In the genomic region with DNA sequence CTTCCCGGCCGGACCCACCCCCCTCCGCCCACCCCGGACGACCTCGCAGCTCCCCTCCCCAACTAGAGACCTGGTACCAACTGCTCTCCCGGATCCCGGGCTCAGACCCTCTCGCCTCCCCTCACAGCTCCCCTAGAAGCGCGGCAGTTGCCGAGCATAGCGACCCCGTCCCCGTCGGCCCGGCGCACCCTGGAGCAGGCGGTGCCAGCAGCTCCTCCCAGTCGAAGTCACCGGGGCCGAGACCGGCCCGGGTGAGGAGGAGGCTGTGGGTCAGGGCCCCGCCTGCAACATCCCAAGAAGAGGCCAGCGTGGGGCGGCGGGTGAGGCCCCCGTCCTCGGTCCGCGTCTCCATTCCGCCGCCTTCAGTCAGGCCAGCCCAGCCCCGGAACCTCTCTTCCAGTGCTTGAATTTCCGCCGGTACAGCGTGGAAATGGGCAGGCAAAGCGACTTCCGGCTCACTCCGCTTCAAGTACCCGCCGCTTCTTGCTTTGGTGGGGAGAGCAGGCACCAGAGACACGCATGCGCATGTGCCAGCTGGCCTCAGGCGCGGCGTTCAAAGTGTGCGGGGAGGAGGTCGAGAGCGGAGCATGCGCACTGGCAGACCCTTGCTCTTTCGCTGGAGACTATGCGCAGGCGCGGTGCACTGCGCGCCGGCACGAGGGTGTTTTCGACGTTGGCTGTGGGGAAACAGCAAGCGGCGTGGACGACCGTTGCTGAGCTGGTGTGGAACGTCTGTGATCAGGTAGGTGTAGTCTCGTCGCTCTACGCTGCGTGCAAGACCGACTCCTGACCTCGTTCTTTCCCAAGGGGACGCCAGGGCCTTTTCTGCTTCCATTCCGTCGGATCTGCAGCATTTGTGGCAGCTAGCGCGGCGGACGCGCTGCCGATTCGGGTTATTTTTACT, we compare ENCODE assay signal across 8 cellular contexts. TPM values are rescaled to one million over a fixed set of nuclear protein-coding genes. Genes with fewer than 3 reads are reported as not detected.
DNase-seq lines count a peak whose midpoint lies in the region; TF ChIP-seq lines count a peak whose summit lies in the region.

A gene with protein sequence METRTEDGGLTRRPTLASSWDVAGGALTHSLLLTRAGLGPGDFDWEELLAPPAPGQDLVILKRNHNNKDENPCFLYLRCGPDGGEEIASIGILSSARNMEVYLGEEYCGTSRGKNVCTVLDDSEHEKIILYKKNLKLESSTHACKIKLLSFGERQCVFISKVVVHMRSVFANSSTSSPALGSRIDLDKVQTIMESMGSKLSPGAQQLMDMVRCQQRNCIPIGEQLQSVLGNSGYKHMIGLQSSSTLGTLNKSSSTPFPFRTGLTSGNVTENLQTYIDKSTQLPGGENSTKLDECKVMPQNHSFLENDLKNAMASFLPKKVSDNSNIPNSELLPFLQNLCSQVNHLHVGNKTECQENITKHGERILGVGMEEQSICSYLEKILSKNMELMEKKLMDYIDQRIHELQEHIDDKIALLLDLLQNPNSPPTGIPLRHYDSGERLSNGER (minus strand): TSS at position 401 of the 904 bp plus-strand sequence. CDS start 49 bp downstream, at position 352.

- peaks cover 25% of the 10 kb centered on the region for H3K4me1 Mint-ChIP-seq in neural crest cell

- H3K4me3 ChIP-seq in HAP-1: peak within 1 kb of the TSS; percentile 89
- H3K4me3 ChIP-seq in MM.1S (ENCODE audit: low read length): peak within 1 kb of the TSS; percentile 87
- H3K4me3 ChIP-seq in foreskin fibroblast (ENCODE audit: low read depth in 1 of 2, low read length in 2 of 2): peak within 1 kb of the TSS; percentile 77 to 85
- H3K4me3 ChIP-seq in stomach smooth muscle (ENCODE audit: low read length in 2 of 2): peak within 1 kb of the TSS; percentile 80 to 85

- no peaks in the 10 kb centered on the region for H4K20me1 ChIP-seq in MM.1S (ENCODE audit: insufficient read depth, low read length)

- H3K4me2 ChIP-seq in MM.1S (ENCODE audit: low read depth, low read length): peak within 1 kb of the TSS; percentile 79

- peaks cover 7% of the 10 kb centered on the region for H3K9me3 Mint-ChIP-seq in neural crest cell

- H3K4me1 ChIP-seq in ES-I3 (ENCODE audit: insufficient read depth, low read length): no peaks in the 10 kb centered on the region
- H3K4me1 ChIP-seq in HAP-1: peaks cover 7% of the 10 kb centered on the region
- H3K4me1 ChIP-seq in MM.1S (ENCODE audit: low read length): peaks cover 6% of the 10 kb centered on the region
- H3K4me1 ChIP-seq in stomach smooth muscle (ENCODE audit: control insufficient read depth, insufficient read depth, low read length): peaks cover 11% of the 10 kb centered on the region

- H3K9me3 ChIP-seq in ES-I3 (ENCODE audit: control insufficient read depth, insufficient read depth, low read length) (peaks cover 3% of the 10 kb centered on the region; the same call in 1 of the 2 replicates), HAP-1 (no peaks in the 10 kb centered on the region), MM.1S (replicated peaks; ENCODE audit: insufficient read depth, low read length) (no peaks in the 10 kb centered on the region), stomach smooth muscle (ENCODE audit: control insufficient read depth in 2 of 2, low read length in 2 of 2) (no peaks in the 10 kb centered on the region)

- peaks cover 6% of the 10 kb centered on the region for H3K36me3 Mint-ChIP-seq in neural crest cell (ENCODE audit: low read depth)

- DNase-seq in HAP-1 (ENCODE audit: low spot score in 2 of 2): peak; percentile 95 to 97
- DNase-seq in MM.1S: peak; percentile 99
- peak; percentile 89 for DNase-seq in SIG-M5 (lab: John Stamatoyannopoulos, UW)
- peak; percentile 96 for DNase-seq in activated gamma-delta T cell treated with Interleukin-2 at 50 U/mL for 16 hours
- peak; percentile 98 to 99 for DNase-seq in foreskin fibroblast
- DNase-seq in neural crest cell (ENCODE audit: low read depth, low spot score): peak; percentile 95

- in situ Hi-C loops in HAP-1 (cut with MboI; ENCODE audit: low sequenced_read_pairs): no loop called here

- H3K36me3 ChIP-seq in ES-I3 (ENCODE audit: insufficient read depth, low read length) (no peaks in the 10 kb centered on the region; the same call in 1 of the 2 replicates), HAP-1 (replicated peaks) (peaks cover 11% of the 10 kb centered on the region; the same call in 1 of the 2 replicates), MM.1S (replicated peaks; ENCODE audit: insufficient read depth, low read length) (no peaks in the 10 kb centered on the region; the same call in 1 of the 2 replicates), stomach smooth muscle (ENCODE audit: control insufficient read depth in 2 of 2, insufficient read depth in 2 of 2, low read length in 2 of 2) (no peaks in the 10 kb centered on the region)

- no peaks in the 10 kb centered on the region for H3K79me2 ChIP-seq in MM.1S (ENCODE audit: low read length)

- H2AFZ ChIP-seq in MM.1S (ENCODE audit: low read length): peak within 1 kb of the TSS; percentile 97

- peak within 1 kb of the TSS; percentile 97 for H3K4me3 Mint-ChIP-seq in neural crest cell

- peaks cover 6% of the 10 kb centered on the region; the same call in 1 of the 2 replicates for H3F3A ChIP-seq in MM.1S (ENCODE audit: insufficient read depth, low read length)

- H3K27me3 ChIP-seq in HAP-1 (ENCODE audit: low read depth): no peaks in the 10 kb centered on the region
- peaks cover 13% of the 10 kb centered on the region; the same call in 1 of the 2 replicates for H3K27me3 ChIP-seq in MM.1S (replicated peaks; ENCODE audit: insufficient read depth, low read length)
- H3K27me3 ChIP-seq in stomach smooth muscle (ENCODE audit: control insufficient read depth in 1 of 2, insufficient read depth in 2 of 2, low read length in 2 of 2): no peaks in the 10 kb centered on the region

- peak within 1 kb of the TSS; percentile 47; the same call in 1 of the 2 replicates for H3K27ac ChIP-seq in MM.1S (ENCODE audit: low read length)
- peak within 1 kb of the TSS; percentile 53 for H3K27ac ChIP-seq in stomach smooth muscle (ENCODE audit: low read length)

- H3K27ac Mint-ChIP-seq in neural crest cell (ENCODE audit: unreplicated experiment): no peak within 1 kb of the TSS

- H3K9ac ChIP-seq in ES-I3 (ENCODE audit: low read depth, low read length) (peak within 1 kb of the TSS; percentile 74), MM.1S (ENCODE audit: low read length) (peak within 1 kb of the TSS; percentile 86), stomach smooth muscle (ENCODE audit: low read length in 2 of 2) (peak within 1 kb of the TSS; percentile 50 to 72)

- TF ChIP-seq CTCF in MM.1S (IDR thresholded peaks at IDR 0.05; ENCODE audit: low read length): no peak
- TF ChIP-seq CTCF in foreskin fibroblast (IDR thresholded peaks at IDR 0.05; ENCODE audit: low read depth, low read length): no peak
- no peak for TF ChIP-seq CTCF in neural crest cell (conservative IDR thresholded peaks at IDR 0.05)

- peaks cover 34% of the 10 kb centered on the region for H3K27me3 Mint-ChIP-seq in neural crest cell (ENCODE audit: low read depth)

- H3K9me2 ChIP-seq in MM.1S (replicated peaks; ENCODE audit: insufficient read depth, low read length): no peaks in the 10 kb centered on the region

RNA-seq across cellular contexts. Expression of the gene that starts here (rescaled TPM):
- 11.8 and 13.5 TPM in 2 replicates for total RNA-seq in neural crest cell

Comparison
In these comparisons a context has a peak if more than half of its experiments do, and no peak if none do; other contexts are left out.
1. Peak in every context shown above with its lines: DNase-seq, H3K4me3 ChIP-seq and H3K27ac ChIP-seq.